ENCODE assay signal across 1 cellular context in the genomic region with DNA sequence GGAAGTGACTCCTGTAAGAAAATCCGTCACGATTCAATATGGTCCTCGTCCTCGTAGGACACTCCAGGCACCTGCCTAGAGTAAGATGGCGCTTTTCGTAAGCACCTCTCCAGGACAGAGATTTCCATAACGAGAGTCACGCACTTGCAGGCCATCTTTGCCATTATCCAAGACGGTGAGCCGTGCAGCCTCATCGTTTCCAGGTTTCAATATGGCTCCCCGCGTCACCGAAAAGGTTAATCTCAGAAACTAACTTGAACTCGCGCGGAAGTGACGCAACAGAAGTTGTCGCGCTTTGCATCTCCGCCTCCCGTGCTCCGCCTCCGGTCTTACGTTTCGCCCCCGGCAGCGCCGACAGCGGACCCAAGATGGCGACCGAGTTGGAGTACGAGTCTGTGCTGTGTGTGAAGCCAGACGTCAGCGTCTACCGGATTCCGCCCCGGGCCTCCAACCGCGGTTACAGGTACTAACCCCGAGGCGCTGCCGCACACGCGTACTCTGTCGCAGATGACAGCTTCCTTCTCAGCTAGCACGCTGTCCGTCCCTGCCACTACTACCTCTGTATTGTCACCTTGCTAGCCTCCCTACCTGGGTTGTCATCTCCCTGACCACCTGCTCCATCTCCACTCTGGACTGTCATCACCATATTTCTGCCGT.
TF ChIP-seq lines count a peak whose summit lies in the region.

Gene NECAP1 (plus strand): TSS at position 354 of the 657 bp plus-strand sequence. CDS start 15 bp downstream, at position 369.

TF ChIP-seq in GM12878, 131 proteins besides CTCF, POLR2A, EP300 and RAD21 (continued from another document):
- TF ChIP-seq SMAD5 (IDR thresholded peaks at IDR 0.05; ENCODE audit: low read depth) (peak; percentile 94; the same call in 1 of the 2 replicates), ZNF24 (IDR thresholded peaks at IDR 0.05) (no peak), LARP7 (IDR thresholded peaks at IDR 0.05) (no peak; the same call in 1 of the 2 replicates), RAD51 (IDR thresholded peaks at IDR 0.05) (no peak), IKZF1 (conservative IDR thresholded peaks at IDR 0.05) (peak; percentile 77), KDM1A (IDR thresholded peaks at IDR 0.05; ENCODE audit: borderline replicate concordance) (no peak), SIX5 (IDR thresholded peaks at IDR 0.05; ENCODE audit: low read depth, low read length, severe bottlenecking) (peak; percentile 37), BACH1 (IDR thresholded peaks at IDR 0.05; ENCODE audit: borderline replicate concordance) (peak; percentile 20; the same call in 1 of the 2 replicates), SIN3A (IDR thresholded peaks at IDR 0.05; ENCODE audit: low read depth, low read length) (no peak), TCF12 (IDR thresholded peaks at IDR 0.05; ENCODE audit: low read depth, low read length) (no peak), CEBPB (IDR thresholded peaks at IDR 0.05; ENCODE audit: borderline replicate concordance in 1 of 2, low read depth in 2 of 2, low read length in 2 of 2) (no peak; a peak in 1 of 4 replicates), ATF3 (IDR thresholded peaks at IDR 0.05; ENCODE audit: borderline replicate concordance, extremely low read depth, low read depth, low read length) (no peak), SREBF2 (IDR thresholded peaks at IDR 0.05; ENCODE audit: low read length) (no peak), ZBTB4 (CRISPR knock-in tag; IDR thresholded peaks at IDR 0.05) (no peak), NFXL1 (IDR thresholded peaks at IDR 0.05; ENCODE audit: borderline replicate concordance) (no peak), TCF7 (IDR thresholded peaks at IDR 0.05; ENCODE audit: borderline replicate concordance) (no peak), BMI1 (IDR thresholded peaks at IDR 0.05; ENCODE audit: borderline replicate concordance) (no peak)
- TF ChIP-seq, protein P1, sequence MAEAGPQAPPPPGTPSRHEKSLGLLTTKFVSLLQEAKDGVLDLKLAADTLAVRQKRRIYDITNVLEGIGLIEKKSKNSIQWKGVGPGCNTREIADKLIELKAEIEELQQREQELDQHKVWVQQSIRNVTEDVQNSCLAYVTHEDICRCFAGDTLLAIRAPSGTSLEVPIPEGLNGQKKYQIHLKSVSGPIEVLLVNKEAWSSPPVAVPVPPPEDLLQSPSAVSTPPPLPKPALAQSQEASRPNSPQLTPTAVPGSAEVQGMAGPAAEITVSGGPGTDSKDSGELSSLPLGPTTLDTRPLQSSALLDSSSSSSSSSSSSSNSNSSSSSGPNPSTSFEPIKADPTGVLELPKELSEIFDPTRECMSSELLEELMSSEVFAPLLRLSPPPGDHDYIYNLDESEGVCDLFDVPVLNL (IDR thresholded peaks at IDR 0.05; ENCODE audit: low read depth, low read length): no peak
